ENCODE assay signal across 8 cellular contexts in genomic region chr11:78420255-78420764, GRCh38. TPM values are rescaled to one million over a fixed set of nuclear protein-coding genes. Genes with fewer than 3 reads are reported as not detected.
DNase-seq lines count a peak whose midpoint lies in the region; ATAC-seq and TF ChIP-seq lines count a peak whose summit lies in the region.

No MANE protein-coding gene starts in this region.

- H3K4me3 ChIP-seq in Caco-2 (ENCODE audit: low read depth, low read length) (no peak overlapping the region), IMR-90 (ENCODE audit: insufficient read depth, low read depth, low read length) (no peak overlapping the region), SK-N-SH (ENCODE audit: low read depth in 2 of 2, low read length in 1 of 2) (peak overlapping the region; percentile 21 to 27; a peak in 3 of 4 replicates), astrocyte of the cerebellum (ENCODE audit: low read depth, low read length) (no peak overlapping the region), hepatocyte (no peak overlapping the region), retinal pigment epithelial cell (ENCODE audit: low read length) (peak overlapping the region; percentile 3)

- H3K4me3 Mint-ChIP-seq in Caco-2 (ENCODE audit: unreplicated experiment), result peak overlapping the region; percentile 27

- intact Hi-C loops in Caco-2 (cut with micrococcal nuclease; ENCODE audit: unreplicated experiment), result no loop called here
- intact Hi-C loops in IMR-90 (cut with micrococcal nuclease), result no loop called here

- H3K9me3 Mint-ChIP-seq in Caco-2 (ENCODE audit: unreplicated experiment), result no peaks in the 10 kb centered on the region

- TF ChIP-seq POLR2A in IMR-90 (IDR thresholded peaks at IDR 0.05; ENCODE audit: low read depth, low read length), result no peak

- H3K18ac ChIP-seq in IMR-90 (ENCODE audit: low read depth, low read length), result peak overlapping the region; percentile 87

- peak overlapping the region; percentile 42; the same call in 1 of the 2 replicates for H3K9ac ChIP-seq in IMR-90 (ENCODE audit: low read depth, low read length)
- no peak overlapping the region; the same call in 1 of the 2 replicates for H3K9ac ChIP-seq in SK-N-SH

- TF ChIP-seq RAD21 in IMR-90 (IDR thresholded peaks at IDR 0.05; ENCODE audit: low read length) (peak; percentile 42), SK-N-SH (IDR thresholded peaks at IDR 0.05; ENCODE audit: low read length) (peak; percentile 65)

- H3K4me1 ChIP-seq in Caco-2 (peaks cover 28% of the 10 kb centered on the region), IMR-90 (ENCODE audit: control insufficient read depth, insufficient read depth, low read length) (peaks cover 24% of the 10 kb centered on the region), SK-N-SH (ENCODE audit: control insufficient read depth in 1 of 2, insufficient read depth in 2 of 2, low read depth in 1 of 2, low read length in 1 of 2) (peaks cover 32 to 52% of the 10 kb centered on the region in 2 experiments), hepatocyte (ENCODE audit: insufficient read depth) (peaks cover 16% of the 10 kb centered on the region)

- TF ChIP-seq CTCF in Caco-2 (IDR thresholded peaks at IDR 0.05; ENCODE audit: insufficient read depth in 1 of 2, low read depth in 1 of 2, low read length in 1 of 2, severe bottlenecking in 1 of 2, unreplicated experiment in 1 of 2) (peak; percentile 82 to 87), IMR-90 (conservative IDR thresholded peaks at IDR 0.05; ENCODE audit: low read depth, low read length) (peak; percentile 79), SK-N-SH (IDR thresholded peaks at IDR 0.05) (peak; percentile 81), astrocyte of the cerebellum (IDR thresholded peaks at IDR 0.05; ENCODE audit: low read depth, low read length, missing control alignments) (peak; percentile 74), hepatocyte (IDR thresholded peaks at IDR 0.05; ENCODE audit: poor library complexity) (peak; percentile 65), retinal pigment epithelial cell (conservative IDR thresholded peaks at IDR 0.05; ENCODE audit: low read depth, low read length) (peak; percentile 73)

- peak overlapping the region; percentile 66 for H2BK5ac ChIP-seq in IMR-90 (ENCODE audit: low read depth, low read length, poor library complexity, severe bottlenecking)

- H2AK5ac ChIP-seq in IMR-90 (ENCODE audit: low read depth, low read length), result peak overlapping the region; percentile 92

- peak overlapping the region; percentile 78 for H4K91ac ChIP-seq in IMR-90 (ENCODE audit: insufficient read depth, low read depth, low read length)

- H3K9me3 ChIP-seq in Caco-2, result no peaks in the 10 kb centered on the region
- no peaks in the 10 kb centered on the region for H3K9me3 ChIP-seq in IMR-90 (ENCODE audit: control insufficient read depth, insufficient read depth, low read length)
- no peaks in the 10 kb centered on the region for H3K9me3 ChIP-seq in SK-N-SH
- no peaks in the 10 kb centered on the region for H3K9me3 ChIP-seq in hepatocyte (ENCODE audit: low read depth)

- no peaks in the 10 kb centered on the region for H3K9me2 ChIP-seq in SK-N-SH
- no peaks in the 10 kb centered on the region for H3K9me2 ChIP-seq in hepatocyte (replicated peaks; ENCODE audit: insufficient read depth)

- peak overlapping the region; percentile 87 for H4K5ac ChIP-seq in IMR-90 (ENCODE audit: low read depth, low read length)

- CTCF ChIA-PET in Caco-2 (lab: Charles Lee) (interaction anchor here (1.0 kb wide), 2 partner anchors 144 to 192 kb away, joined by 3 to 4 read pairs; no protein-coding TSS in a partner anchor), IMR-90 (lab: Yijun Ruan, JAX) (interaction anchor here (1.0 to 2.0 kb wide), 3 partner anchors 10 to 192 kb away, joined by 3 to 16 read pairs (median 4); no protein-coding TSS in a partner anchor), SK-N-SH (lab: Yijun Ruan, JAX) (interaction anchor here (1.0 to 7.2 kb wide), 13 partner anchors 9 to 192 kb away, joined by 3 to 110 read pairs (median 5); no protein-coding TSS in a partner anchor)

- H3K36me3 ChIP-seq in Caco-2 (ENCODE audit: control insufficient read depth, insufficient read depth, low read length), result no peaks in the 10 kb centered on the region
- H3K36me3 ChIP-seq in IMR-90 (ENCODE audit: control insufficient read depth, insufficient read depth, low read length), result no peaks in the 10 kb centered on the region
- H3K36me3 ChIP-seq in SK-N-SH (replicated peaks in 1 of 2; ENCODE audit: control insufficient read depth in 1 of 2, insufficient read depth in 2 of 2, low read length in 1 of 2), result no peaks in the 10 kb centered on the region
- H3K36me3 ChIP-seq in hepatocyte (replicated peaks; ENCODE audit: insufficient read depth, low read depth), result no peaks in the 10 kb centered on the region

- dilution Hi-C loops in IMR-90 (cut with HindIII; ENCODE audit: low sequenced_read_pairs, unreplicated experiment), result no loop called here

- in situ Hi-C loops in IMR-90 (cut with MboI; ENCODE audit: low sequenced_read_pairs) (no loop called here), astrocyte of the cerebellum (cut with HindIII; ENCODE audit: low sequenced_read_pairs) (no loop called here)

- H3K4me2 ChIP-seq in IMR-90 (ENCODE audit: low read depth, low read length) (peak overlapping the region; percentile 53), SK-N-SH (peak overlapping the region; percentile 90), hepatocyte (peak overlapping the region; percentile 46)

- H3K27ac ChIP-seq in IMR-90 (ENCODE audit: insufficient read depth, low read length) (peak overlapping the region; percentile 73; the same call in 1 of the 2 replicates), SK-N-SH (ENCODE audit: low read depth in 2 of 2, low read length in 1 of 2) (peak overlapping the region; percentile 69 to 100), hepatocyte (peak overlapping the region; percentile 73)

- peak overlapping the region; percentile 59; the same call in 1 of the 2 replicates for H3K23ac ChIP-seq in IMR-90 (ENCODE audit: low read depth, low read length)

- BruUV-seq in Caco-2 (replicated peaks; lab: Mats Ljungman, UMichigan) (no TSS peak), IMR-90 (replicated peaks; lab: Mats Ljungman, UMichigan) (no TSS peak)

- peak overlapping the region; percentile 69; the same call in 1 of the 2 replicates for H2BK20ac ChIP-seq in IMR-90 (ENCODE audit: low read depth, low read length)

- H3K56ac ChIP-seq in IMR-90 (ENCODE audit: extremely low read depth, insufficient read depth, low read length), result no peak overlapping the region

- H3K27me3 ChIP-seq in Caco-2 (replicated peaks; ENCODE audit: control insufficient read depth, insufficient read depth, low read length) (no peaks in the 10 kb centered on the region), IMR-90 (ENCODE audit: control insufficient read depth, insufficient read depth, low read length) (no peaks in the 10 kb centered on the region), SK-N-SH (ENCODE audit: insufficient read depth) (no peaks in the 10 kb centered on the region), hepatocyte (no peaks in the 10 kb centered on the region)

- peaks cover 11% of the 10 kb centered on the region for H3K9me1 ChIP-seq in IMR-90 (ENCODE audit: insufficient read depth, low read length)

- peaks cover 5% of the 10 kb centered on the region for H4K20me1 ChIP-seq in IMR-90 (ENCODE audit: insufficient read depth, low read length)
- no peaks in the 10 kb centered on the region for H4K20me1 ChIP-seq in SK-N-SH (ENCODE audit: insufficient read depth)
- H4K20me1 ChIP-seq in hepatocyte (ENCODE audit: insufficient read depth, poor library complexity, severe bottlenecking), result no peaks in the 10 kb centered on the region

- H3K4me1 Mint-ChIP-seq in Caco-2 (ENCODE audit: low read depth, unreplicated experiment), result peaks cover 34% of the 10 kb centered on the region

- no peak overlapping the region for H2AK9ac ChIP-seq in IMR-90 (replicated peaks; ENCODE audit: low read depth, low read length, poor library complexity)

- H2AFZ ChIP-seq in IMR-90 (replicated peaks; ENCODE audit: low read length, poor library complexity) (peak overlapping the region; percentile 86), SK-N-SH (ENCODE audit: low read depth) (peak overlapping the region; percentile 57; the same call in 1 of the 2 replicates), hepatocyte (no peak overlapping the region)

- DNase-seq in Caco-2 (peak; percentile 75 to 76), IMR-90 (peak; percentile 88), SK-N-SH (peak; percentile 70), astrocyte of the cerebellum (ENCODE audit: low read depth) (peak; percentile 60), hepatocyte (ENCODE audit: low spot score) (peak; percentile 83), retinal pigment epithelial cell (ENCODE audit: low read depth) (peak; percentile 76)

- peaks cover 28% of the 10 kb centered on the region for H3K36me3 Mint-ChIP-seq in Caco-2 (ENCODE audit: insufficient read depth, unreplicated experiment)

- H3K27me3 Mint-ChIP-seq in Caco-2 (ENCODE audit: insufficient read depth, unreplicated experiment), result no peaks in the 10 kb centered on the region

- peaks cover 37% of the 10 kb centered on the region for H3F3A ChIP-seq in SK-N-SH (replicated peaks; ENCODE audit: insufficient read depth)

- H4K8ac ChIP-seq in IMR-90 (ENCODE audit: low read depth in 2 of 2, low read length in 2 of 2), result peak overlapping the region; percentile 23 to 33; a peak in 1 of 4 replicates

- H3K79me1 ChIP-seq in IMR-90 (ENCODE audit: low read depth in 1 of 2, low read length in 2 of 2), result peaks cover 0 to 19% of the 10 kb centered on the region in 2 experiments; a peak in 2 of 4 replicates

- no peak for ATAC-seq in IMR-90 (ENCODE audit: low read depth)
- no peak for ATAC-seq in GM18861 (IDR thresholded peaks at IDR 0.05; ENCODE audit: unreplicated experiment)
- ATAC-seq in GM21786 (IDR thresholded peaks at IDR 0.05; ENCODE audit: unreplicated experiment), result no peak

- H3K79me2 ChIP-seq in SK-N-SH (ENCODE audit: insufficient read depth) (peaks cover 11% of the 10 kb centered on the region), hepatocyte (peaks cover 4% of the 10 kb centered on the region)

- TF ChIP-seq EP300 in SK-N-SH (IDR thresholded peaks at IDR 0.05; ENCODE audit: borderline replicate concordance in 1 of 2, low read depth in 1 of 2, low read length in 1 of 2), result peak in 1 of 2 experiments; percentile 40; a peak in 2 of 4 replicates

- peak overlapping the region; percentile 53; the same call in 1 of the 2 replicates for H3K4ac ChIP-seq in IMR-90 (ENCODE audit: low read depth, low read length)

- no peak overlapping the region for H3K27ac Mint-ChIP-seq in Caco-2 (ENCODE audit: unreplicated experiment)

- no peak overlapping the region for H2BK15ac ChIP-seq in IMR-90 (ENCODE audit: low read depth, low read length)

- peak overlapping the region; percentile 50; the same call in 1 of the 2 replicates for H3K14ac ChIP-seq in IMR-90 (replicated peaks; ENCODE audit: low read depth, low read length)

- peak overlapping the region; percentile 68; the same call in 1 of the 2 replicates for H2BK120ac ChIP-seq in IMR-90 (ENCODE audit: low read depth, low read length)

- WGBS in IMR-90 (ENCODE audit: extremely low coverage in 2 of 2, insufficient read length in 1 of 2), 2 experiments, result 14% methylated on average over 1 of the region's 9 CpGs; no CpG with 5 or more reads in 1 of the 2 experiments
- WGBS in SK-N-SH (ENCODE audit: low lambda C conversion rate), result 2% methylated on average over 9 of the region's 9 CpGs
- WGBS in hepatocyte (ENCODE audit: low lambda C conversion rate, missing lambda C conversion rate), result 18% methylated on average over 9 of the region's 9 CpGs

- POLR2A ChIA-PET in Caco-2 (lab: Charles Lee) (no interaction called here), IMR-90 (lab: Charles Lee; ENCODE audit: unreplicated experiment) (no interaction called here), SK-N-SH (lab: Yijun Ruan, JAX) (interaction anchor here (0.8 to 1.8 kb wide), 6 partner anchors 12 to 192 kb away, joined by 4 to 7 read pairs (median 6); partner anchors contain the start of gene NARS2)

RNA-seq across cellular contexts. Expression of gene GAB2, which starts 2.7 kb away (rescaled TPM):
- total RNA-seq in Caco-2 (2022) (58.6 and 67.3 TPM in 2 replicates), IMR-90 (2012; rRNA removed) (5.6 and 5.9 TPM in 2 replicates), hepatocyte (10.2 TPM in 2 replicates)
- polyA plus RNA-seq in IMR-90 (2012; rRNA removed) (3.2 and 3.3 TPM in 2 replicates), SK-N-SH (2012; rRNA removed) (5.6 and 6.0 TPM in 2 replicates), hepatocyte (4.9 and 7.8 TPM in 2 replicates)
- 2.8 and 3.4 TPM in 2 replicates for polyA plus RNA-seq in IMR-90 (2012; cell fraction: cytosol; rRNA removed)
- 4.3 and 7.5 TPM in 2 replicates for polyA plus RNA-seq in IMR-90 (2012; cell fraction: nucleus; rRNA removed; ENCODE audit: low replicate concordance)
- polyA plus RNA-seq in SK-N-SH (2012; cell fraction: cytosol; rRNA removed), result 4.1 and 5.4 TPM in 2 replicates
- polyA plus RNA-seq in SK-N-SH (2012; cell fraction: nucleus; rRNA removed), result 8.6 and 9.0 TPM in 2 replicates

Comparison
In these comparisons a context has a peak if more than half of its experiments do, and no peak if none do; other contexts are left out.
1. H3K4me3 ChIP-seq: peak in SK-N-SH (2 of 2) and retinal pigment epithelial cell (single experiment); none in Caco-2 (single experiment), IMR-90 (single experiment), astrocyte of the cerebellum (single experiment) and hepatocyte (single experiment).
2. Peak in every context shown above with its lines, with median percentiles within 50 percentile points of each other: DNase-seq, CTCF ChIP-seq, H3K27ac ChIP-seq and H3K4me2 ChIP-seq.